In the genomic region with DNA sequence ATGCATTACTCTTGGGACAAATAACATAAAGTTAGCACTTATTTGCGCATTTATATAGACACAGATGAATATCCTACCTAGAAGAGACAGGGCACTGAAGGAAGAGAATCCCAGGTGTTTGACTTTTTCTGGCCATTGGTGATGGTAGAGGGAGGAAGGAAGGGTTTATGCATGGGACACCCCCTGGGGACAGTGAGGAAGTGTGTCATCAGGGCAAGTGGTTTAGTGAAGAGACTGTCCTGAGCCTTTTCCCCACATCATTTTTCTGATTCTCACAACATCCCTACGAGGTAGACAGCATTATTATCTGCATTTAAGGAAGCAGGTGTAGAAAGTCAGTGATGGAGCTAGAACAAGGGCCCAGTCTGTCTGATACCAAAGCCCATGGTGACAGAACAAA, we compare ENCODE assay signal across 19 cellular contexts. TPM values are rescaled to one million over a fixed set of nuclear protein-coding genes. Genes with fewer than 3 reads are reported as not detected.
DNase-seq lines count a peak whose midpoint lies in the region; ATAC-seq and TF ChIP-seq lines count a peak whose summit lies in the region.
"Had no signal": no experiment of that assay in that cellular context is flagged by ENCODE, and none has a peak within 500 bp of the region (broad histone marks: within the 10 kb centered on the region; RNA-seq: fewer than 3 reads in every experiment).

No MANE protein-coding gene starts in this region.

- H4K20me1 ChIP-seq in GM23338 (replicated peaks; ENCODE audit: insufficient read depth): no peaks in the 10 kb centered on the region

- H3K36me3 Mint-ChIP-seq in GM23338 (ENCODE audit: low read depth) (peaks cover 11% of the 10 kb centered on the region; the same call in 2 of the 3 replicates), endodermal cell (ENCODE audit: low read depth) (peaks cover 3% of the 10 kb centered on the region)
- H3K36me3 Mint-ChIP-seq in activated CD4-positive, alpha-beta memory T cell treated with anti-CD3 and anti-CD28 coated beads, Interleukin-2, amount 10 ng/mL, durations not matched to agents 7 days and 5 days (ENCODE audit: low read depth): no peaks in the 10 kb centered on the region

- no peak overlapping the region for H3K9ac ChIP-seq in endodermal cell (ENCODE audit: extremely low read depth, low read length, poor library complexity, severe bottlenecking)
- H3K9ac ChIP-seq: GM23248 had no signal

- H3F3A ChIP-seq in GM23338 (replicated peaks; ENCODE audit: low read depth): no peaks in the 10 kb centered on the region

- TF ChIP-seq CTCF in GM23338 (conservative IDR thresholded peaks at IDR 0.05; ENCODE audit: low read depth in 2 of 2) (no peak), NB4 (IDR thresholded peaks at IDR 0.05; ENCODE audit: low read depth, low read length) (no peak), endodermal cell (conservative IDR thresholded peaks at IDR 0.05) (no peak)

- no peak for TF ChIP-seq POLR2A in NB4 (IDR thresholded peaks at IDR 0.05; ENCODE audit: extremely low read depth, insufficient read length)

- no peaks in the 10 kb centered on the region for H3K9me2 ChIP-seq in GM23338 (ENCODE audit: insufficient read depth)

- H3K4me3 Mint-ChIP-seq in GM23338 (no peak overlapping the region), endodermal cell (no peak overlapping the region)
- H3K4me3 Mint-ChIP-seq in activated CD4-positive, alpha-beta memory T cell treated with anti-CD3 and anti-CD28 coated beads, Interleukin-2, amount 10 ng/mL, durations not matched to agents 7 days and 5 days: no peak overlapping the region

- ATAC-seq in GM23338 (no peak), GM21528 (IDR thresholded peaks at IDR 0.05; ENCODE audit: low FRiP score, unreplicated experiment) (no peak)

- no peak overlapping the region for H3K4me2 ChIP-seq in GM23338

- peak overlapping the region; percentile 58; the same call in 1 of the 2 replicates for H2AFZ ChIP-seq in GM23338
- H2AFZ ChIP-seq: GM23248 had no signal

- WGBS in endodermal cell (ENCODE audit: insufficient coverage in 1 of 2, insufficient read length in 1 of 2), 2 experiments: 40 to 81% methylated on average over 1 to 2 of the region's 2 CpGs

- no peaks in the 10 kb centered on the region for H3K27me3 ChIP-seq in GM23338 (ENCODE audit: insufficient read depth)
- no peaks in the 10 kb centered on the region for H3K27me3 ChIP-seq in endodermal cell (ENCODE audit: control insufficient read depth, insufficient read depth, low read length, poor library complexity, severe bottlenecking)
- H3K27me3 ChIP-seq: SJSA1 had no signal

- H3K36me3 ChIP-seq in GM23338 (ENCODE audit: insufficient read depth): peaks cover 6% of the 10 kb centered on the region; the same call in 1 of the 2 replicates
- H3K36me3 ChIP-seq in endodermal cell (ENCODE audit: control insufficient read depth, insufficient read depth, low read length): no peaks in the 10 kb centered on the region
- H3K36me3 ChIP-seq: HAP-1, SJSA1 had no signal

- CTCF ChIA-PET in activated CD4-positive, alpha-beta memory T cell treated with anti-CD3 and anti-CD28 coated beads, Interleukin-2, amount 10 ng/mL, durations not matched to agents 7 days and 5 days (lab: Charles Lee): no interaction called here

- DNase-seq in GM23338 (ENCODE audit: low spot score) (no peak), NB4 (ENCODE audit: low read depth) (peak; percentile 62), endodermal cell (peak; percentile 55), NCI-H128 (lab: John Stamatoyannopoulos, UW; ENCODE audit: unreplicated experiment) (no peak), NCI-H774 (lab: John Stamatoyannopoulos, UW) (no peak)
- no peak for DNase-seq in activated CD4-positive, alpha-beta memory T cell treated with anti-CD3 and anti-CD28 coated beads, Interleukin-2, amount 10 ng/mL, durations not matched to agents 7 days and 5 days
- DNase-seq: DMS153, DND-41, GM23248, MV-4-11, NCI-H1105 treated with DMSO at 0.1 percent for 48 hours, NCI-H1694, NCI-H2029 treated with DMSO at 0.1 percent for 48 hours, NCI-H526 treated with DMSO at 0.1 percent for 48 hours, Right ventricle myocardium superior, RPMI8226 had no signal

- H3K4me1 ChIP-seq in GM23338 (ENCODE audit: insufficient read depth): peaks cover 6% of the 10 kb centered on the region; the same call in 1 of the 2 replicates
- peaks cover 9% of the 10 kb centered on the region for H3K4me1 ChIP-seq in endodermal cell (ENCODE audit: control insufficient read depth, insufficient read depth, low read length)
- H3K4me1 ChIP-seq: HAP-1, SJSA1 had no signal

- H3K9me3 Mint-ChIP-seq in GM23338 (peaks cover 15% of the 10 kb centered on the region), endodermal cell (peaks cover 17% of the 10 kb centered on the region)
- peaks cover 3% of the 10 kb centered on the region for H3K9me3 Mint-ChIP-seq in activated CD4-positive, alpha-beta memory T cell treated with anti-CD3 and anti-CD28 coated beads, Interleukin-2, amount 10 ng/mL, durations not matched to agents 7 days and 5 days

- peaks cover 14% of the 10 kb centered on the region for H3K9me3 ChIP-seq in endodermal cell (ENCODE audit: control insufficient read depth, low read length)
- H3K9me3 ChIP-seq: HAP-1 had no signal

- H3K27ac Mint-ChIP-seq in GM23338 (no peak overlapping the region), endodermal cell (no peak overlapping the region)
- no peak overlapping the region for H3K27ac Mint-ChIP-seq in activated CD4-positive, alpha-beta memory T cell treated with anti-CD3 and anti-CD28 coated beads, Interleukin-2, amount 10 ng/mL, durations not matched to agents 7 days and 5 days

- H3K27ac ChIP-seq in GM23338 (ENCODE audit: low read depth) (no peak overlapping the region), endodermal cell (ENCODE audit: low read depth, low read length) (no peak overlapping the region)
- H3K27ac ChIP-seq: GM23248, SJSA1 had no signal

- H3K4me3 ChIP-seq in GM23338: no peak overlapping the region
- no peak overlapping the region for H3K4me3 ChIP-seq in NB4 (ENCODE audit: low read depth, low read length)
- no peak overlapping the region for H3K4me3 ChIP-seq in endodermal cell (ENCODE audit: low read length)
- H3K4me3 ChIP-seq: GM23248, HAP-1, SJSA1 had no signal

- H3K4me1 Mint-ChIP-seq in GM23338 (peaks cover 22% of the 10 kb centered on the region), endodermal cell (peaks cover 23% of the 10 kb centered on the region)
- H3K4me1 Mint-ChIP-seq in activated CD4-positive, alpha-beta memory T cell treated with anti-CD3 and anti-CD28 coated beads, Interleukin-2, amount 10 ng/mL, durations not matched to agents 7 days and 5 days: no peaks in the 10 kb centered on the region

- POLR2A ChIA-PET in activated CD4-positive, alpha-beta memory T cell treated with anti-CD3 and anti-CD28 coated beads, Interleukin-2, amount 10 ng/mL, durations not matched to agents 7 days and 5 days (lab: Charles Lee): no interaction called here

- H3K27me3 Mint-ChIP-seq in GM23338 (ENCODE audit: insufficient read depth, low read depth, poor library complexity) (peaks cover 2% of the 10 kb centered on the region), endodermal cell (ENCODE audit: insufficient read depth) (peaks cover 1% of the 10 kb centered on the region)
- no peaks in the 10 kb centered on the region for H3K27me3 Mint-ChIP-seq in activated CD4-positive, alpha-beta memory T cell treated with anti-CD3 and anti-CD28 coated beads, Interleukin-2, amount 10 ng/mL, durations not matched to agents 7 days and 5 days

- H3K79me2 ChIP-seq in GM23338 (replicated peaks; ENCODE audit: insufficient read depth): no peaks in the 10 kb centered on the region

TF ChIP-seq in GM23338, 12 proteins besides CTCF, POLR2A, EP300 and RAD21 (continues in another document):
- no peak for TF ChIP-seq EZH2 (IDR thresholded peaks at IDR 0.05; ENCODE audit: low read depth, unreplicated experiment)
- TF ChIP-seq, protein P1, sequence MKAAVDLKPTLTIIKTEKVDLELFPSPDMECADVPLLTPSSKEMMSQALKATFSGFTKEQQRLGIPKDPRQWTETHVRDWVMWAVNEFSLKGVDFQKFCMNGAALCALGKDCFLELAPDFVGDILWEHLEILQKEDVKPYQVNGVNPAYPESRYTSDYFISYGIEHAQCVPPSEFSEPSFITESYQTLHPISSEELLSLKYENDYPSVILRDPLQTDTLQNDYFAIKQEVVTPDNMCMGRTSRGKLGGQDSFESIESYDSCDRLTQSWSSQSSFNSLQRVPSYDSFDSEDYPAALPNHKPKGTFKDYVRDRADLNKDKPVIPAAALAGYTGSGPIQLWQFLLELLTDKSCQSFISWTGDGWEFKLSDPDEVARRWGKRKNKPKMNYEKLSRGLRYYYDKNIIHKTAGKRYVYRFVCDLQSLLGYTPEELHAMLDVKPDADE (IDR thresholded peaks at IDR 0.05): no peak
- no peak for TF ChIP-seq ZNF114 (CRISPR knock-in tag; IDR thresholded peaks at IDR 0.05)
- TF ChIP-seq STAT1 (IDR thresholded peaks at IDR 0.05; ENCODE audit: unreplicated experiment): no peak
- no peak for TF ChIP-seq EZH2phosphoT487 (IDR thresholded peaks at IDR 0.05; ENCODE audit: unreplicated experiment)

RNA-seq across cellular contexts. Expression of a gene that starts 12.0 kb away (rescaled TPM):
- total RNA-seq in GM23338 (2014; rRNA removed; shearing (Covaris generic)): 29.4 and 40.1 TPM in 2 replicates
- polyA plus RNA-seq in GM23338 (2016; fragmentation: Nextera tagmentation; extraction: Ambion mirVana): 12.2 and 17.7 TPM in 2 replicates
- 10 to 100 TPM; 30.0 to 34.3 TPM for total RNA-seq in endodermal cell
- 15.9 TPM for polyA plus RNA-seq in endodermal cell (2013, experiment 1 of 2)
- 18.5 TPM for polyA plus RNA-seq in endodermal cell (2013, experiment 2 of 2)
- total RNA-seq in activated CD4-positive, alpha-beta memory T cell treated with anti-CD3 and anti-CD28 coated beads, Interleukin-2, amount 10 ng/mL, durations not matched to agents 7 days and 5 days: 1 to 10 TPM; 3.1 TPM

Comparison
In these comparisons a context has a peak if more than half of its experiments do, and no peak if none do; other contexts are left out.
1. DNase-seq: peak in NB4 (single experiment) and endodermal cell (single experiment); none in GM23338 (single experiment), NCI-H128 (single experiment), activated CD4-positive, alpha-beta memory T cell treated with anti-CD3 and anti-CD28 coated beads, Interleukin-2, amount 10 ng/mL, durations not matched to agents 7 days and 5 days (single experiment) and NCI-H774 (single experiment).